Comparison of ENCODE assay signal across 22 cellular contexts in the genomic region with DNA sequence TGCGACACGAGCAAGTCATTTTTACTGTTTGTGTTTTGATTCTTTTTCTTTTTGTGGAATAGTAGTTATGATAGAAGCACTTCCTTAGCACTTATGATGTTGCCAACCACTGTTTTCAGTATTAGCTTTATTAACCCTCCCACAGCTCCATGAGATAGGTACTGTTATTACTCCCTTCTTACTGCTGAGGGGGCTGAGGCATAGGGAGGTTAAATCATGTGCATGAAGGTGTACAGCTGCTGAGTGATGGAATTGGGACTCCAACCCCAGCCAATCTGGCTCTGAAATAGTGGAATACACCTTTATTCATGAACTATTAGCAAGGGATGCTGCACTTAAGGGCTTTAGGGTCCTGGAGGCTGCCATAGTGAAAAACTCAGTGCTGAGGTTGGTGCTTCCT. TPM values are rescaled to one million over a fixed set of nuclear protein-coding genes. Genes with fewer than 3 reads are reported as not detected.
"Had no signal": no experiment of that assay in that cellular context is flagged by ENCODE, and none has a peak within 500 bp of the region (broad histone marks: within the 10 kb centered on the region; RNA-seq: fewer than 3 reads in every experiment).

No MANE protein-coding gene starts in this region.

- H3K27ac ChIP-seq: coronary artery, parathyroid adenoma, prostate gland, spleen had no signal

- H3K4me1 ChIP-seq: parathyroid adenoma, prostate gland had no signal

- H3K9me3 ChIP-seq: heart left ventricle, prostate gland, spleen had no signal

- H3K27me3 ChIP-seq: heart left ventricle, spleen had no signal

- H3K4me3 Mint-ChIP-seq: naive thymus-derived CD4-positive, alpha-beta T cell; nephron progenitor cell; stimulated activated naive B cell treated with anti-CD40 and anti-IgM and Interleukin-4, amounts not matched to agents 10 μg/mL and 1 μg/mL and 100 μg/mL, for 72 hours had no signal

- H3K4me3 ChIP-seq: coronary artery, heart left ventricle, prostate gland, spleen had no signal

- H3K4me1 Mint-ChIP-seq: nephron progenitor cell; stimulated activated naive B cell treated with anti-CD40 and anti-IgM and Interleukin-4, amounts not matched to agents 10 μg/mL and 1 μg/mL and 100 μg/mL, for 72 hours had no signal

- H3K27ac Mint-ChIP-seq: nephron progenitor cell; stimulated activated naive B cell treated with anti-CD40 and anti-IgM and Interleukin-4, amounts not matched to agents 10 μg/mL and 1 μg/mL and 100 μg/mL, for 72 hours had no signal

- H2AFZ ChIP-seq: parathyroid adenoma had no signal

- DNase-seq: effector CD8-positive, alpha-beta T cell; foreskin melanocyte; heart left ventricle; hippocampal formation; mammary epithelial cell; naive thymus-derived CD4-positive, alpha-beta T cell; nephron progenitor cell; retina; spleen; stimulated activated CD4-positive, alpha-beta T cell treated with anti-CD3 and anti-CD28 coated beads, Interleukin-15, amount 100 ng/mL, for 24 hours; stimulated activated CD4-positive, alpha-beta T cell treated with anti-CD3 and anti-CD28 coated beads, Interleukin-1b, Interleukin-23, amount 100 ng/mL, for 48 hours; stimulated activated CD4-positive, alpha-beta T cell treated with anti-CD3 and anti-CD28 coated beads, Interleukin-4, amount 100 ng/mL, for 24 hours; stimulated activated naive B cell treated with anti-CD40 and anti-IgM and Interleukin-4, amounts not matched to agents 10 μg/mL and 1 μg/mL and 100 μg/mL, for 72 hours; trophoblast cell had no signal

- H3K79me2 ChIP-seq: parathyroid adenoma had no signal

- H3K9ac ChIP-seq: parathyroid adenoma had no signal

- ATAC-seq: naive thymus-derived CD4-positive, alpha-beta T cell; sciatic nerve; stimulated activated naive B cell treated with anti-CD40 and anti-IgM and Interleukin-4, amounts not matched to agents 10 μg/mL and 1 μg/mL and 100 μg/mL, for 72 hours had no signal

- H3K9me3 Mint-ChIP-seq: naive thymus-derived CD4-positive, alpha-beta T cell; nephron progenitor cell; stimulated activated naive B cell treated with anti-CD40 and anti-IgM and Interleukin-4, amounts not matched to agents 10 μg/mL and 1 μg/mL and 100 μg/mL, for 72 hours had no signal

- H3K27me3 Mint-ChIP-seq: naive thymus-derived CD4-positive, alpha-beta T cell; stimulated activated naive B cell treated with anti-CD40 and anti-IgM and Interleukin-4, amounts not matched to agents 10 μg/mL and 1 μg/mL and 100 μg/mL, for 72 hours had no signal

RNA-seq across cellular contexts. Expression of a gene that starts 59.2 kb away (rescaled TPM):
- total RNA-seq: mesenteric fat pad; mononuclear cell; naive thymus-derived CD4-positive, alpha-beta T cell; omental fat pad; prostate gland; sciatic nerve; skeletal muscle tissue; spleen had no signal
